In genomic region chr3:114450008-114450596, GRCh38 we compare ENCODE assay signal across 11 cellular contexts.
DNase-seq lines count a peak whose midpoint lies in the region; ATAC-seq and TF ChIP-seq lines count a peak whose summit lies in the region.
"Had no signal": no experiment of that assay in that cellular context is flagged by ENCODE, and none has a peak within 500 bp of the region (broad histone marks: within the 10 kb centered on the region; RNA-seq: fewer than 3 reads in every experiment).

No MANE protein-coding gene starts in this region.

- TF ChIP-seq POLR2A in esophagus squamous epithelium (IDR thresholded peaks at IDR 0.05) (no peak), esophagus muscularis mucosa (IDR thresholded peaks at IDR 0.05; ENCODE audit: low read depth) (no peak)

- H3K4me1 ChIP-seq in esophagus squamous epithelium (peaks cover 0 to 41% (median 0%) of the 10 kb centered on the region in 3 donors), esophagus muscularis mucosa (peaks cover 32 to 65% (median 41%) of the 10 kb centered on the region in 4 donors)

- H3K9me3 ChIP-seq in esophagus squamous epithelium (no peaks in the 10 kb centered on the region), esophagus muscularis mucosa (no peaks in the 10 kb centered on the region)
- H3K9me3 ChIP-seq: upper lobe of right lung had no signal

- ATAC-seq in GM19324 (IDR thresholded peaks at IDR 0.05; ENCODE audit: low FRiP score, unreplicated experiment) (peak; percentile 28), HG03342 (IDR thresholded peaks at IDR 0.05; ENCODE audit: unreplicated experiment) (peak; percentile 38), GM18517 (IDR thresholded peaks at IDR 0.05; ENCODE audit: unreplicated experiment) (no peak)
- ATAC-seq: T-cell, upper lobe of right lung had no signal

- H3K36me3 ChIP-seq in esophagus squamous epithelium (no peaks in the 10 kb centered on the region), esophagus muscularis mucosa (no peaks in the 10 kb centered on the region)
- H3K36me3 ChIP-seq: upper lobe of right lung had no signal

- 76 to 88% methylated on average over 7 of the region's 7 CpGs for WGBS in esophagus squamous epithelium, 2 donors
- 93% methylated on average over 7 of the region's 7 CpGs for WGBS in esophagus muscularis mucosa

- no peak for DNase-seq in retina
- DNase-seq in esophagus squamous epithelium (lab: John Stamatoyannopoulos, UW): no peak
- DNase-seq in esophagus muscularis mucosa (ENCODE audit: extremely low spot score): no peak
- DNase-seq: kidney, T-cell, upper lobe of right lung had no signal

- TF ChIP-seq CTCF in esophagus squamous epithelium (IDR thresholded peaks at IDR 0.05): no peak
- TF ChIP-seq CTCF in esophagus muscularis mucosa (IDR thresholded peaks at IDR 0.05): no peak

- no peak overlapping the region for H3K4me3 ChIP-seq in skin epidermis
- H3K4me3 ChIP-seq in esophagus squamous epithelium: peak overlapping the region in 1 of 4 donors; percentile 13
- peak overlapping the region in 1 of 4 donors; percentile 7 for H3K4me3 ChIP-seq in esophagus muscularis mucosa
- H3K4me3 ChIP-seq: upper lobe of right lung had no signal

- no peak for TF ChIP-seq EP300 in esophagus muscularis mucosa (IDR thresholded peaks at IDR 0.05)

- intact Hi-C loops in esophagus squamous epithelium (cut with DNase I) (no loop called here), esophagus muscularis mucosa (cut with DNase I) (no loop called here)

- no peaks in the 10 kb centered on the region for H3K27me3 ChIP-seq in esophagus squamous epithelium
- no peaks in the 10 kb centered on the region for H3K27me3 ChIP-seq in esophagus muscularis mucosa
- H3K27me3 ChIP-seq: upper lobe of right lung had no signal

- H3K27ac ChIP-seq in angular gyrus (ENCODE audit: low read depth, low read length) (peak overlapping the region; percentile 69), skin epidermis (peak overlapping the region in 16 of 21 experiments; percentile 6 to 76 (median 51)), esophagus squamous epithelium (peak overlapping the region in 1 of 4 donors; percentile 6), esophagus muscularis mucosa (replicated peaks in 1 of 4) (peak overlapping the region in 2 of 4 donors; percentile 4 to 62)
